In genomic region chr13:43760257-43760656, GRCh38 we compare ENCODE assay signal across 21 cellular contexts.
"Had no signal": no experiment of that assay in that cellular context is flagged by ENCODE, and none has a peak within 500 bp of the region (broad histone marks: within the 10 kb centered on the region; RNA-seq: fewer than 3 reads in every experiment).

No MANE protein-coding gene starts in this region.

- H3K27ac ChIP-seq: adrenal gland, SK-N-MC had no signal

- H3K36me3 ChIP-seq: adrenal gland had no signal

- DNase-seq: activated CD4-positive, alpha-beta T cell treated with anti-CD3 and anti-CD28 coated beads for 48 hours; activated CD4-positive, alpha-beta T cell treated with anti-CD3 and anti-CD28 coated beads, Interleukin-2, amount 50 U/mL, for 4 hours; activated CD4-positive, CD25-positive, alpha-beta regulatory T cell treated with anti-CD3 and anti-CD28 coated beads, Interleukin-2, amount 50 U/mL, for 72 hours; activated CD8-positive, alpha-beta memory T cell treated with anti-CD3 and anti-CD28 coated beads, Interleukin-2, amount 50 U/mL, for 48 hours; activated CD8-positive, alpha-beta T cell treated with anti-CD3 and anti-CD28 coated beads, Interleukin-2, amount 10 ng/mL, durations not matched to agents 7 days and 5 days; activated naive CD4-positive, alpha-beta T cell treated with anti-CD3 and anti-CD28 coated beads, Interleukin-2, amount 50 U/mL, for 16 hours; activated naive CD8-positive, alpha-beta T cell treated with anti-CD3 and anti-CD28 coated beads, Interleukin-2, amount 10 ng/mL, durations not matched to agents 7 days and 5 days; activated T-cell treated with anti-CD3 and anti-CD28 coated beads, Interleukin-2, amount 50 U/mL, for 1 hour; adrenal gland; cerebellar nuclear complex; NCI-H1048; NCI-H146; NCI-H2029; NCI-H2107; NCI-H510A treated with DMSO at 0.1 percent for 48 hours; NCI-H774; NK-92 treated with Interleukin-12 subunit alpha and Interleukin-12 subunit beta, amount 100 ng/mL, for 24 hours; OCI-M1; RPMI8226; T-helper 1 cell had no signal

- H3K4me3 ChIP-seq: adrenal gland, SK-N-MC had no signal

- H3K9me3 ChIP-seq: adrenal gland had no signal

- H3K27me3 ChIP-seq: adrenal gland had no signal

- H3K4me1 ChIP-seq: adrenal gland had no signal
